ENCODE assay signal across 10 cellular contexts in the genomic region with DNA sequence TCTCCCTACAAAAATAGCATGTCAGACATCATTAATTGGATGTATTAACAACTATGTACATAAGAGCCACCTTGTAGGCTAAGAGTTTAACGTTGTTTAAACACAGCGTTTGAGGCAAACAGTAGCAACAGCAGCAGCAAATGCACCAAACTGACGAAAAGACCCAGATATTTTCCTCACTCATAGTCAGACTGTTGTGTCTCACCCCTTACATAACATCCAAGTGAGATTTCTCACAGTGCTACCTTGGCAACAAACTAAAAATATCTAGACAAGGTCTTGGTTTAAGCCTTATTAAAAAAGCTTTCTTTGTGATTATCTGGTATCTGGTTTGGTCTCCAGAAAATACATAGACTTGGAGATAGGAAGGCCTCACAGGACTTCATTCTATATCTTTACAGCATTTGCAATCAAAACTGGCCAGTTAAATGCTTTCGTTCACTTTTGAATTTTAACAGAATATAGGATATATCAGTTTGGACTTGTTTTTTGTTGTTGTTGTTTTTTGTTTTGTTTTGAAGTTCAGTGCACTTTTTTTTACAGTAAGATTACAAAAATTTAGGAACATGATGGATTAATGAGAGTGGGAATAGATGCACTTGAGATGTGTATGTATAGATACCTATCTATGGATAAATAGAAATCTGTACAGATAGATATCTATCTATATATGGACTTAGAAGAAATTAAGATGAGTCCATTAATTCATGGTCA. TPM values are rescaled to one million over a fixed set of nuclear protein-coding genes. Genes with fewer than 3 reads are reported as not detected.
A peak's percentile ranks its signal among the peaks of the same experiment; 100 is the strongest.
DNase-seq lines count a peak whose midpoint lies in the region; ATAC-seq, FAIRE-seq and TF ChIP-seq lines count a peak whose summit lies in the region.
"Had no signal": no experiment of that assay in that cellular context is flagged by ENCODE, and none has a peak within 500 bp of the region (broad histone marks: within the 10 kb centered on the region; RNA-seq: fewer than 3 reads in every experiment).

No MANE protein-coding gene starts in this region.

- peaks cover 35% of the 10 kb centered on the region for H3K4me1 Mint-ChIP-seq in neural progenitor cell
- peaks cover 27% of the 10 kb centered on the region for H3K4me1 Mint-ChIP-seq in activated CD8-positive, alpha-beta T cell treated with anti-CD3 and anti-CD28 coated beads, Interleukin-2, amount 10 ng/mL, durations not matched to agents 7 days and 5 days (ENCODE audit: low read depth)

- no peak overlapping the region for H3K4me3 ChIP-seq in HepG2 (replicated peaks in 1 of 3; ENCODE audit: insufficient read depth in 1 of 3, low read depth in 2 of 3, low read length in 3 of 3)
- H3K4me3 ChIP-seq in right lobe of liver: no peak overlapping the region
- H3K4me3 ChIP-seq in esophagus muscularis mucosa: peak overlapping the region; percentile 69 to 75 (median 72)
- H3K4me3 ChIP-seq in neural progenitor cell: no peak overlapping the region

- TF ChIP-seq EP300 in HepG2 (IDR thresholded peaks at IDR 0.05; ENCODE audit: low read depth in 2 of 2, low read length in 2 of 2) (no peak), HepG2 (CRISPR knock-in tag; IDR thresholded peaks at IDR 0.05; ENCODE audit: borderline replicate concordance) (no peak), esophagus muscularis mucosa (IDR thresholded peaks at IDR 0.05) (no peak)

- no peaks in the 10 kb centered on the region for H3K36me3 ChIP-seq in HepG2 (replicated peaks in 1 of 2; ENCODE audit: control insufficient read depth in 1 of 2, insufficient read depth in 2 of 2, low read length in 2 of 2)
- H3K36me3 ChIP-seq in right lobe of liver: no peaks in the 10 kb centered on the region
- H3K36me3 ChIP-seq in esophagus muscularis mucosa: no peaks in the 10 kb centered on the region
- H3K36me3 ChIP-seq in neural progenitor cell: no peaks in the 10 kb centered on the region

- no peaks in the 10 kb centered on the region for H3K79me2 ChIP-seq in HepG2 (ENCODE audit: insufficient read depth, low read length)
- no peaks in the 10 kb centered on the region for H3K79me2 ChIP-seq in neural progenitor cell (ENCODE audit: low read depth)

- H4K20me1 ChIP-seq in HepG2 (ENCODE audit: insufficient read depth, low read length) (peaks cover 3% of the 10 kb centered on the region; the same call in 1 of the 2 replicates), neural progenitor cell (ENCODE audit: low read depth) (peaks cover 33% of the 10 kb centered on the region)

- ATAC-seq in HepG2: no peak
- no peak for ATAC-seq in right lobe of liver
- no peak for ATAC-seq in GM21528 (IDR thresholded peaks at IDR 0.05; ENCODE audit: low FRiP score, unreplicated experiment)
- no peak for ATAC-seq in activated CD8-positive, alpha-beta T cell treated with anti-CD3 and anti-CD28 coated beads, Interleukin-2, amount 10 ng/mL, durations not matched to agents 7 days and 5 days

- BruUV-seq in HepG2 (replicated peaks; lab: Mats Ljungman, UMichigan): no TSS peak

- H3K9me3 ChIP-seq in HepG2 (ENCODE audit: low read length): no peaks in the 10 kb centered on the region
- no peaks in the 10 kb centered on the region for H3K9me3 ChIP-seq in right lobe of liver
- no peaks in the 10 kb centered on the region for H3K9me3 ChIP-seq in esophagus muscularis mucosa
- H3K9me3 ChIP-seq in neural progenitor cell (ENCODE audit: low read depth): no peaks in the 10 kb centered on the region

- TF ChIP-seq CTCF in HepG2 (CRISPR knock-in tag; IDR thresholded peaks at IDR 0.05) (no peak), right lobe of liver (IDR thresholded peaks at IDR 0.05) (no peak), esophagus muscularis mucosa (IDR thresholded peaks at IDR 0.05) (no peak), neural progenitor cell (IDR thresholded peaks at IDR 0.05) (no peak)

- POLR2A ChIA-PET in HepG2 (lab: Yijun Ruan, JAX): no interaction called here
- POLR2A ChIA-PET in activated CD8-positive, alpha-beta T cell treated with anti-CD3 and anti-CD28 coated beads, Interleukin-2, amount 10 ng/mL, durations not matched to agents 7 days and 5 days (lab: Charles Lee): no interaction called here

- H3K27ac ChIP-seq in HepG2 (ENCODE audit: extremely low read length, insufficient read depth, low read length): no peak overlapping the region
- H3K27ac ChIP-seq in right lobe of liver: no peak overlapping the region
- peak overlapping the region; percentile 96 to 97 (median 97) for H3K27ac ChIP-seq in esophagus muscularis mucosa (replicated peaks in 1 of 4)
- H3K27ac ChIP-seq in neural progenitor cell: no peak overlapping the region

- no peak overlapping the region for H3K27ac Mint-ChIP-seq in neural progenitor cell
- H3K27ac Mint-ChIP-seq in activated CD8-positive, alpha-beta T cell treated with anti-CD3 and anti-CD28 coated beads, Interleukin-2, amount 10 ng/mL, durations not matched to agents 7 days and 5 days: no peak overlapping the region
- H3K27ac Mint-ChIP-seq: T-helper 1 cell treated with Interleukin-12 subunit alpha and Interleukin-12 subunit beta and Interleukin-4 antibody, amounts not matched to agents 30 μg/mL and 1 μg/mL, for 36 hours had no signal

- H3K4me1 ChIP-seq in HepG2 (ENCODE audit: insufficient read depth, low read length) (peaks cover 20% of the 10 kb centered on the region), right lobe of liver (peaks cover 0 to 32% (median 0%) of the 10 kb centered on the region in 4 donors), esophagus muscularis mucosa (peaks cover 29 to 71% (median 62%) of the 10 kb centered on the region in 4 donors), neural progenitor cell (peaks cover 13% of the 10 kb centered on the region)

- H3K4me3 Mint-ChIP-seq in neural progenitor cell: peak overlapping the region; percentile 82
- H3K4me3 Mint-ChIP-seq in activated CD8-positive, alpha-beta T cell treated with anti-CD3 and anti-CD28 coated beads, Interleukin-2, amount 10 ng/mL, durations not matched to agents 7 days and 5 days: no peak overlapping the region

- FAIRE-seq in HepG2 (lab: Jason Lieb, UNC): no peak

- peaks cover 32% of the 10 kb centered on the region for H3K27me3 Mint-ChIP-seq in neural progenitor cell (ENCODE audit: insufficient read depth, low read depth)
- peaks cover 73% of the 10 kb centered on the region for H3K27me3 Mint-ChIP-seq in activated CD8-positive, alpha-beta T cell treated with anti-CD3 and anti-CD28 coated beads, Interleukin-2, amount 10 ng/mL, durations not matched to agents 7 days and 5 days (ENCODE audit: low read depth)

- CTCF ChIA-PET in HepG2 (lab: Yijun Ruan, JAX; ENCODE audit: low intra/inter-chr PET ratio, low total read pairs): no interaction called here
- CTCF ChIA-PET in activated CD8-positive, alpha-beta T cell treated with anti-CD3 and anti-CD28 coated beads, Interleukin-2, amount 10 ng/mL, durations not matched to agents 7 days and 5 days (lab: Charles Lee): interaction anchor here (1.2 to 3.0 kb wide), 4 partner anchors 23 to 532 kb away, joined by 3 to 11 read pairs (median 5); no protein-coding TSS in a partner anchor

- no peaks in the 10 kb centered on the region for H3K9me3 Mint-ChIP-seq in neural progenitor cell
- no peaks in the 10 kb centered on the region for H3K9me3 Mint-ChIP-seq in activated CD8-positive, alpha-beta T cell treated with anti-CD3 and anti-CD28 coated beads, Interleukin-2, amount 10 ng/mL, durations not matched to agents 7 days and 5 days (ENCODE audit: insufficient read depth)
- H3K9me3 Mint-ChIP-seq: T-helper 1 cell treated with Interleukin-12 subunit alpha and Interleukin-12 subunit beta and Interleukin-4 antibody, amounts not matched to agents 30 μg/mL and 1 μg/mL, for 36 hours had no signal

- H2AFZ ChIP-seq in HepG2 (ENCODE audit: low read length): no peak overlapping the region
- no peak overlapping the region for H2AFZ ChIP-seq in neural progenitor cell (replicated peaks)

- no peaks in the 10 kb centered on the region for H3K36me3 Mint-ChIP-seq in neural progenitor cell
- H3K36me3 Mint-ChIP-seq in activated CD8-positive, alpha-beta T cell treated with anti-CD3 and anti-CD28 coated beads, Interleukin-2, amount 10 ng/mL, durations not matched to agents 7 days and 5 days (ENCODE audit: low read depth): no peaks in the 10 kb centered on the region

- intact Hi-C loops in HepG2 (cut with micrococcal nuclease; ENCODE audit: unreplicated experiment): no loop called here
- intact Hi-C loops in right lobe of liver (cut with DNase I): no loop called here
- intact Hi-C loops in esophagus muscularis mucosa (cut with DNase I): loop anchor here (5.0 to 10.0 kb wide), 3 partner anchors 77 to 154 kb away; partner anchors contain the start of gene SSPN

- peaks cover 46% of the 10 kb centered on the region for H3F3A ChIP-seq in neural progenitor cell (ENCODE audit: low read depth)

- TF ChIP-seq POLR2A in HepG2 (IDR thresholded peaks at IDR 0.05; ENCODE audit: insufficient read depth in 1 of 2, low read depth in 2 of 2, low read length in 2 of 2): no peak
- TF ChIP-seq POLR2A in right lobe of liver (IDR thresholded peaks at IDR 0.05): no peak
- TF ChIP-seq POLR2A in esophagus muscularis mucosa (IDR thresholded peaks at IDR 0.05; ENCODE audit: low read depth): no peak

- H3K9ac ChIP-seq in HepG2 (ENCODE audit: insufficient read depth, low read depth, low read length) (no peak overlapping the region), neural progenitor cell (no peak overlapping the region)

- peaks cover 19 to 40% of the 10 kb centered on the region in 2 experiments for H3K27me3 ChIP-seq in HepG2 (ENCODE audit: control insufficient read depth in 1 of 2, insufficient read depth in 2 of 2, low read length in 2 of 2)
- peaks cover 0 to 30% of the 10 kb centered on the region in 2 donors for H3K27me3 ChIP-seq in right lobe of liver
- no peaks in the 10 kb centered on the region for H3K27me3 ChIP-seq in esophagus muscularis mucosa
- peaks cover 100% of the 10 kb centered on the region for H3K27me3 ChIP-seq in neural progenitor cell

- DNase-seq in HepG2 (ENCODE audit: low spot score) (no peak), right lobe of liver (no peak), esophagus muscularis mucosa (ENCODE audit: extremely low spot score) (peak; percentile 12), neural progenitor cell (ENCODE audit: low spot score) (no peak), islet precursor cell (no peak)
- DNase-seq in activated CD4-positive, CD25-positive, alpha-beta regulatory T cell treated with anti-CD3 and anti-CD28 coated beads, Interleukin-2, amount 50 U/mL, for 72 hours: no peak
- DNase-seq in activated CD8-positive, alpha-beta T cell treated with anti-CD3 and anti-CD28 coated beads, Interleukin-2, amount 10 ng/mL, durations not matched to agents 7 days and 5 days: no peak
- DNase-seq: NCI-H1436 treated with DMSO at 0.1 percent for 48 hours had no signal

- no peak for TF ChIP-seq RAD21 in HepG2 (CRISPR knock-in tag; IDR thresholded peaks at IDR 0.05)

- in situ Hi-C loops in HepG2 (cut with HindIII; ENCODE audit: extremely low pct_ligation_motif_present, low pct_unique_long_range_greater_than_20kb): loop anchor here (10.0 kb wide), 1 partner anchor 194 kb away; no protein-coding TSS in a partner anchor

- H3K4me2 ChIP-seq in HepG2 (ENCODE audit: low read depth, low read length) (no peak overlapping the region), neural progenitor cell (no peak overlapping the region)

- 27% methylated on average over 4 of the region's 4 CpGs for WGBS in HepG2 (ENCODE audit: low lambda C conversion rate)
- WGBS in right lobe of liver (ENCODE audit: insufficient coverage, low coverage, low lambda C conversion rate, missing lambda C conversion rate): 94% methylated on average over 4 of the region's 4 CpGs
- WGBS in esophagus muscularis mucosa: 51% methylated on average over 4 of the region's 4 CpGs

RNA-seq across cellular contexts. Expression of gene BHLHE41, which starts 4.1 kb away (rescaled TPM):
- not detected in 2 replicates for total RNA-seq in HepG2 (2016; rRNA removed; fragmentation: Illumina TruSeq; extraction: Trizol)
- not detected in 2 replicates for total RNA-seq in HepG2 (2016; cell fraction: cytosol; rRNA removed; fragmentation: Illumina TruSeq; extraction: Trizol; ENCODE audit: low read depth)
- total RNA-seq in HepG2 (2016; cell fraction: insoluble cytoplasmic fraction; rRNA removed; fragmentation: Illumina TruSeq; extraction: Trizol): not detected in 2 replicates
- total RNA-seq in HepG2 (2016; cell fraction: membrane; rRNA removed; fragmentation: Illumina TruSeq; extraction: Trizol): not detected in 2 replicates
- not detected in 2 replicates for total RNA-seq in HepG2 (2016; cell fraction: nucleus; rRNA removed; fragmentation: Illumina TruSeq; extraction: Trizol)
- polyA plus RNA-seq in HepG2 (2011; rRNA removed): 0.03 and 0.13 TPM in 2 replicates
- polyA plus RNA-seq in HepG2 (2011; cell fraction: cytosol; rRNA removed): 0.01 TPM in 2 replicates
- 0.08 and 0.40 TPM in 2 replicates for polyA plus RNA-seq in HepG2 (2011; cell fraction: nucleus; rRNA removed)
- polyA plus RNA-seq in HepG2 (2012): not detected in 2 replicates
- polyA plus RNA-seq in HepG2 (2016; cell fraction: cytosol; fragmentation: Illumina TruSeq; extraction: Trizol; ENCODE audit: low read depth): not detected in 2 replicates
- not detected in 2 replicates for polyA plus RNA-seq in HepG2 (2016; cell fraction: insoluble cytoplasmic fraction; fragmentation: Illumina TruSeq; extraction: Trizol; ENCODE audit: low read depth)
- polyA plus RNA-seq in HepG2 (2016; cell fraction: membrane; fragmentation: Illumina TruSeq; extraction: Trizol; ENCODE audit: low read depth): not detected in 2 replicates
- 0.15 TPM in 1 of 2 replicates, not detected in the other for polyA plus RNA-seq in HepG2 (2016; cell fraction: nucleus; fragmentation: Illumina TruSeq; extraction: Trizol; ENCODE audit: insufficient read depth, low read depth)
- 0.06 TPM in 1 of 2 replicates, not detected in the other for polyA minus RNA-seq in HepG2 (2011; rRNA and poly(A)+ RNA removed; ENCODE audit: low replicate concordance)
- polyA minus RNA-seq in HepG2 (2011; cell fraction: cytosol; rRNA and poly(A)+ RNA removed): not detected in 2 replicates
- not detected in 2 replicates for polyA minus RNA-seq in HepG2 (2011; cell fraction: nucleus; rRNA and poly(A)+ RNA removed)
- 1 to 10 TPM in 2 of 6 experiments, under 1 TPM in 4; 0.43 to 1.3 (median 0.84) TPM for total RNA-seq in right lobe of liver
- 10 to 100 TPM in 3 of 4 donors, 1 to 10 TPM in 1; 6.3 to 20.0 (median 14.8) TPM for total RNA-seq in esophagus muscularis mucosa
- total RNA-seq in neural progenitor cell (ENCODE audit: low replicate concordance): 0.12 TPM in 1 of 2 replicates, not detected in the other
- not detected for total RNA-seq in activated CD8-positive, alpha-beta T cell treated with anti-CD3 and anti-CD28 coated beads, Interleukin-2, amount 10 ng/mL, durations not matched to agents 7 days and 5 days

Comparison
In these comparisons a context has a peak if more than half of its experiments do, and no peak if none do; other contexts are left out.
1. H3K27ac ChIP-seq: peak in esophagus muscularis mucosa (4 of 4); none in HepG2 (single experiment), right lobe of liver (0 of 3) and neural progenitor cell (single experiment).
2. H3K4me3 ChIP-seq: peak in esophagus muscularis mucosa (4 of 4); none in HepG2 (0 of 3), right lobe of liver (0 of 3) and neural progenitor cell (single experiment).